ENCODE assay signal across 8 cellular contexts in the genomic region with DNA sequence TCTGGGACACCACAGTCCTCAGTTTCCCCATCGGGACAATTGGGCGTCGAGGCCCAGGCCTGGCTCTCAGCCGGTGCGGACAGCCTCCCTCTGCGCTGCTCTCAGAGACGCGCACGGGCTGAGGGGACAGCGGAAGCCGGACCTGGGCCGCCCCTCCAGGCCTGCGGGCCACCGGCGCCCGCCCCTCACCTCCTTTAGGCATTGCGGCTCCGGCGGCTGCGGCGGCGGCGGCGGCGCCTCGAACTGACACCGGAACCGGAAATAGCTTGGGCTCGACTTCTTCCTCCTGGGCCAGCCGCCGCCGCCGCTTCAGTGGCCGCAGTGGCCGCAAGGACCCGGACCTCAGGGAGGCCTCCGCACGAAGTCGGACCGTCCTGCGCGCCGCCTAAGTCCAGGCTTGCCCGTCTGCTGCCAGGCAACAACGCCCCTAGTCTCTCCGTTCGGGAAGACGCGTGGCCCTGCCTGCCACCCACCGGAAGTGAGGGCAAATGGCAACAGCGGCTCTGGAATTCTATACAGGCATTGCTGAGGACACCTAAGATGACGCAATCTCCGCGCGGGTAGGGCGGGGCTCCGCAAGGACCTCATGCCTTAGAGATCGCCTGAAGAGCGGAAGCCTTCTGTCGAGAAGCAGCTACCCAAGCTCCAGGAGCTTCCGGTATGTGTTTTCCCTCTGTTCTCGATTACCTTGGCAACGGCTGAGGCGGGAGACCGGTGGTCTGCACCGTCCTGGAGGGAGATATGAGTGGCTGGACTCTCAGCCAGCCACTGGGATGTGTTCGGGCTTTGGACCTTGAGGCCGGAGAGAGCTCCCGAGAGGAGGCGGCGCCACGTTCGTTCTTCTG. TPM values are rescaled to one million over a fixed set of nuclear protein-coding genes. Genes with fewer than 3 reads are reported as not detected.
DNase-seq lines count a peak whose midpoint lies in the region; ATAC-seq and TF ChIP-seq lines count a peak whose summit lies in the region.

A gene (plus strand): TSS at position 623 of the 845 bp plus-strand sequence. CDS start 2,124 bp downstream, outside the sequence.
A gene with protein sequence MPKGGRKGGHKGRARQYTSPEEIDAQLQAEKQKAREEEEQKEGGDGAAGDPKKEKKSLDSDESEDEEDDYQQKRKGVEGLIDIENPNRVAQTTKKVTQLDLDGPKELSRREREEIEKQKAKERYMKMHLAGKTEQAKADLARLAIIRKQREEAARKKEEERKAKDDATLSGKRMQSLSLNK (minus strand): TSS at position 251 of the 845 bp plus-strand sequence. CDS start 49 bp downstream, at position 202.

- H3K4me1 Mint-ChIP-seq in type B pancreatic cell (ENCODE audit: unreplicated experiment), result peaks cover 15% of the 10 kb centered on the region

- H3K4me3 ChIP-seq in GM12865 (ENCODE audit: low read depth, low read length) (peak within 1 kb of the TSS; percentile 73), adipocyte (ENCODE audit: low read length) (peak within 1 kb of the TSS; percentile 100)

- intact Hi-C loops in cardiac septum (cut with DNase I), result loop anchor here (2.0 kb wide), 1 partner anchor 34 kb away; a partner anchor contains a TSS

- DNase-seq in GM12865 (ENCODE audit: low read depth) (peak; percentile 96), NCI-H1417 treated with DMSO at 0.1 percent for 48 hours (lab: John Stamatoyannopoulos, UW) (peak; percentile 94), SW480 (ENCODE audit: low spot score) (peak; percentile 98), adipocyte (ENCODE audit: low read depth) (peak; percentile 94), cardiac septum (ENCODE audit: low spot score) (peak; percentile 97), pons (ENCODE audit: low spot score) (peak; percentile 94), type B pancreatic cell (ENCODE audit: extremely low spot score, unreplicated experiment) (peak; percentile 93)

- peaks cover 41% of the 10 kb centered on the region for H3K4me1 ChIP-seq in adipocyte (ENCODE audit: control insufficient read depth, insufficient read depth, low read length)

- peak within 1 kb of the TSS; percentile 98 for H3K27ac Mint-ChIP-seq in type B pancreatic cell

- no peaks in the 10 kb centered on the region for H3K27me3 Mint-ChIP-seq in type B pancreatic cell

- peak; percentile 74 for ATAC-seq in HG02763 (IDR thresholded peaks at IDR 0.05; ENCODE audit: unreplicated experiment)

- no peak for TF ChIP-seq CTCF in GM12865 (IDR thresholded peaks at IDR 0.05; ENCODE audit: insufficient read depth, low read depth, low read length, missing control alignments)
- no peak for TF ChIP-seq CTCF in type B pancreatic cell (conservative IDR thresholded peaks at IDR 0.05)

- H3K9ac ChIP-seq in adipocyte (ENCODE audit: low read length), result peak within 1 kb of the TSS; percentile 99

- H3K9me3 ChIP-seq in adipocyte (ENCODE audit: control insufficient read depth, low read length), result no peaks in the 10 kb centered on the region

- H3K36me3 ChIP-seq in adipocyte (ENCODE audit: control insufficient read depth, insufficient read depth, low read length, severe bottlenecking), result peaks cover 38% of the 10 kb centered on the region

- peaks cover 21% of the 10 kb centered on the region for H3K36me3 Mint-ChIP-seq in type B pancreatic cell

- H3K4me3 Mint-ChIP-seq in type B pancreatic cell, result peak within 1 kb of the TSS; percentile 98

- no peaks in the 10 kb centered on the region for H3K27me3 ChIP-seq in adipocyte (replicated peaks; ENCODE audit: control insufficient read depth, insufficient read depth, low read length)

- no peaks in the 10 kb centered on the region for H3K9me3 Mint-ChIP-seq in type B pancreatic cell

RNA-seq across cellular contexts. Expression of the first gene that starts in this region (rescaled TPM):
- total RNA-seq in cardiac septum (46.5 TPM), type B pancreatic cell (ENCODE audit: low replicate concordance) (102 and 166 TPM in 2 replicates)

RNA-seq across cellular contexts. Expression of the second gene that starts in this region (rescaled TPM):
- total RNA-seq in cardiac septum, result 95.6 TPM
- total RNA-seq in type B pancreatic cell (ENCODE audit: low replicate concordance), result 112 and 115 TPM in 2 replicates

Comparison
In these comparisons a context has a peak if more than half of its experiments do, and no peak if none do; other contexts are left out.
1. Peak in every context shown above with its lines: DNase-seq, ATAC-seq and H3K4me3 ChIP-seq.